Comparison of ENCODE assay signal across 12 cellular contexts in genomic region chr17:17149520-17150449, GRCh38. TPM values are rescaled to one million over a fixed set of nuclear protein-coding genes. Genes with fewer than 3 reads are reported as not detected.
A peak's percentile ranks its signal among the peaks of the same experiment; 100 is the strongest.
DNase-seq lines count a peak whose midpoint lies in the region; ATAC-seq and TF ChIP-seq lines count a peak whose summit lies in the region.
"Had no signal": no experiment of that assay in that cellular context is flagged by ENCODE, and none has a peak within 500 bp of the region (broad histone marks: within the 10 kb centered on the region; RNA-seq: fewer than 3 reads in every experiment).

No MANE protein-coding gene starts in this region.

- no peaks in the 10 kb centered on the region for H4K20me1 ChIP-seq in OCI-LY3 (ENCODE audit: insufficient read depth, low read length)

- ATAC-seq in left ventricle myocardium superior: no peak
- peak; percentile 11 for ATAC-seq in upper lobe of right lung
- ATAC-seq in GM21825 (IDR thresholded peaks at IDR 0.05; ENCODE audit: unreplicated experiment): no peak
- no peak for ATAC-seq in GM18873 (IDR thresholded peaks at IDR 0.05; ENCODE audit: low FRiP score, unreplicated experiment)

- no peak overlapping the region; the same call in 1 of the 2 replicates for H3K9ac ChIP-seq in OCI-LY3 (ENCODE audit: low read length)
- H3K9ac ChIP-seq: SK-N-SH had no signal

- intact Hi-C loops in left ventricle myocardium superior (cut with micrococcal nuclease) (no loop called here), dorsolateral prefrontal cortex (cut with DNase I) (loop anchor here (10.0 kb wide), 2 partner anchors 145 to 155 kb away; partner anchors contain the start of gene NT5M (in 2 of the 2)), upper lobe of right lung (cut with DNase I) (no loop called here)

- H3K4me1 ChIP-seq in right atrium auricular region: peaks cover 0 to 35% of the 10 kb centered on the region in 2 donors
- H3K4me1 ChIP-seq in OCI-LY3 (ENCODE audit: low read length): peaks cover 19% of the 10 kb centered on the region
- peaks cover 15% of the 10 kb centered on the region for H3K4me1 ChIP-seq in upper lobe of right lung

- H3K36me3 ChIP-seq in right atrium auricular region (peaks cover 61% of the 10 kb centered on the region), OCI-LY3 (replicated peaks; ENCODE audit: low read depth, low read length) (no peaks in the 10 kb centered on the region), upper lobe of right lung (peaks cover 95% of the 10 kb centered on the region)

- H3K27ac ChIP-seq in right atrium auricular region (peak overlapping the region in 1 of 2 donors; percentile 37), OCI-LY3 (ENCODE audit: low read length) (peak overlapping the region; percentile 52), dorsolateral prefrontal cortex (peak overlapping the region in 31 of 59 donors; percentile 16 to 85 (median 56)), upper lobe of right lung (no peak overlapping the region)

- TF ChIP-seq CTCF in right atrium auricular region (IDR thresholded peaks at IDR 0.05): no peak
- TF ChIP-seq CTCF in OCI-LY3 (IDR thresholded peaks at IDR 0.05; ENCODE audit: low read depth, low read length): no peak
- no peak for TF ChIP-seq CTCF in dorsolateral prefrontal cortex (IDR thresholded peaks at IDR 0.05 in 54 of 56, conservative IDR thresholded peaks at IDR 0.05 in 2 of 56; ENCODE audit: low read depth in 1 of 56, partially characterized antibody in 56 of 56)
- no peak for TF ChIP-seq CTCF in upper lobe of right lung (IDR thresholded peaks at IDR 0.05)

- DNase-seq in right atrium auricular region (ENCODE audit: low spot score) (peak; percentile 63), left ventricle myocardium superior (no peak), dorsolateral prefrontal cortex (no peak), upper lobe of right lung (no peak)
- no peak for DNase-seq in stimulated activated CD4-positive, alpha-beta T cell treated with anti-CD3 and anti-CD28 coated beads, Interleukin-2, amount 100 ng/mL, for 48 hours
- DNase-seq: activated CD4-positive, alpha-beta T cell treated with anti-CD3 and anti-CD28 coated beads, Interleukin-2, amount 50 U/mL, for 1 hour; NCI-H1417; NCI-H748 treated with DMSO at 0.1 percent for 48 hours; SK-N-SH had no signal

- H3K9me3 ChIP-seq in right atrium auricular region (no peaks in the 10 kb centered on the region), OCI-LY3 (ENCODE audit: insufficient read depth, low read length) (no peaks in the 10 kb centered on the region), upper lobe of right lung (no peaks in the 10 kb centered on the region)
- H3K9me3 ChIP-seq: SK-N-SH had no signal

- no peak overlapping the region for H2AFZ ChIP-seq in OCI-LY3 (ENCODE audit: low read depth, low read length)

- no peaks in the 10 kb centered on the region for H3K79me2 ChIP-seq in OCI-LY3 (ENCODE audit: low read length)

- peak overlapping the region; percentile 53 for H3K4me2 ChIP-seq in OCI-LY3 (ENCODE audit: low read length)
- H3K4me2 ChIP-seq: SK-N-SH had no signal

- H3K4me3 ChIP-seq in right atrium auricular region (no peak overlapping the region), OCI-LY3 (ENCODE audit: low read length) (0 out of 2 replicates have a peak overlapping the region, but pooled peaks have one; percentile 1), dorsolateral prefrontal cortex (no peak overlapping the region), upper lobe of right lung (no peak overlapping the region)

- H3K27me3 ChIP-seq in right atrium auricular region (no peaks in the 10 kb centered on the region), OCI-LY3 (ENCODE audit: low read depth, low read length) (no peaks in the 10 kb centered on the region), dorsolateral prefrontal cortex (no peaks in the 10 kb centered on the region), upper lobe of right lung (no peaks in the 10 kb centered on the region)

RNA-seq across cellular contexts. Expression of gene PLD6, which starts 56.3 kb away (rescaled TPM):
- total RNA-seq in right atrium auricular region (1 to 10 TPM; 3.1 to 6.8 TPM), left ventricle myocardium superior (11.5 TPM), dorsolateral prefrontal cortex (10 to 100 TPM in 57 of 120 experiments, 1 to 10 TPM in 63; 5.7 to 19.4 (median 9.9) TPM), upper lobe of right lung (4.9 TPM)

Comparison
In these comparisons a context has a peak if more than half of its experiments do, and no peak if none do; other contexts are left out.
1. intact Hi-C loops: an anchor here in dorsolateral prefrontal cortex (10.0 kb wide); none called in left ventricle myocardium superior and upper lobe of right lung.